18 cellular contexts compared by ENCODE assay signal in genomic region chr9:30235068-30235467, GRCh38.
DNase-seq lines count a peak whose midpoint lies in the region; ATAC-seq, FAIRE-seq and TF ChIP-seq lines count a peak whose summit lies in the region.
"Had no signal": no experiment of that assay in that cellular context is flagged by ENCODE, and none has a peak within 500 bp of the region (broad histone marks: within the 10 kb centered on the region; RNA-seq: fewer than 3 reads in every experiment).

No MANE protein-coding gene starts in this region.

- H3K36me3 Mint-ChIP-seq in MCF 10A (ENCODE audit: insufficient read depth, unreplicated experiment) (no peaks in the 10 kb centered on the region), neural progenitor cell (no peaks in the 10 kb centered on the region)
- H3K36me3 Mint-ChIP-seq: CD8-positive, alpha-beta T cell; IgD-negative memory B cell had no signal

- no peak overlapping the region for H3K14ac ChIP-seq in H1 (ENCODE audit: insufficient read length)

- no peak overlapping the region for H2BK15ac ChIP-seq in H1 (ENCODE audit: low read length)

- H2BK120ac ChIP-seq in H1 (replicated peaks; ENCODE audit: low read depth, low read length): no peak overlapping the region

- POLR2A ChIA-PET in MCF 10A (lab: Yijun Ruan, JAX) (no interaction called here), H1 (lab: Charles Lee; ENCODE audit: partially characterized antibody) (interaction anchor here (0.6 kb wide), 1 partner anchor 114 kb away, joined by 3 read pairs; no protein-coding TSS in a partner anchor)

- no peak overlapping the region for H2BK12ac ChIP-seq in H1 (ENCODE audit: low read depth, low read length)

- no peak overlapping the region for H4K5ac ChIP-seq in H1 (ENCODE audit: insufficient read length, low read depth, low read length)

- no peak overlapping the region for H3K18ac ChIP-seq in H1 (ENCODE audit: extremely low read depth, low read length)

- H3K4me3 Mint-ChIP-seq in MCF 10A (ENCODE audit: unreplicated experiment) (no peak overlapping the region), neural progenitor cell (no peak overlapping the region)
- H3K4me3 Mint-ChIP-seq: B cell; CD8-positive, alpha-beta T cell; H9; IgD-negative memory B cell had no signal

- H4K91ac ChIP-seq in H1 (replicated peaks; ENCODE audit: insufficient read length, low read length): no peak overlapping the region

- ATAC-seq in HG03095 (IDR thresholded peaks at IDR 0.05; ENCODE audit: unreplicated experiment): no peak
- ATAC-seq: CD8-positive, alpha-beta T cell; HepG2 had no signal

- no peak overlapping the region for H4K8ac ChIP-seq in H1 (ENCODE audit: extremely low read depth, insufficient read depth, low read length)

- DNase-seq in MCF 10A (ENCODE audit: unreplicated experiment): no peak
- DNase-seq in mammary epithelial cell: no peak
- no peak for DNase-seq in H1 (ENCODE audit: low read depth in 1 of 2, low spot score in 2 of 2)
- DNase-seq in neural progenitor cell (ENCODE audit: low spot score): no peak
- no peak for DNase-seq in glomerular visceral epithelial cell (ENCODE audit: extremely low spot score)
- DNase-seq in NCI-H1436 treated with DMSO at 0.1 percent for 48 hours (lab: John Stamatoyannopoulos, UW): no peak
- DNase-seq: Calu3; CD8-positive, alpha-beta T cell; GDM1; GOT3; H9 had no signal

- H3K27ac Mint-ChIP-seq in MCF 10A (ENCODE audit: low read depth, unreplicated experiment): peak overlapping the region; percentile 37
- no peak overlapping the region for H3K27ac Mint-ChIP-seq in neural progenitor cell
- H3K27ac Mint-ChIP-seq: B cell; CD8-positive, alpha-beta T cell; IgD-negative memory B cell had no signal

- H3K36me3 ChIP-seq in mammary epithelial cell (ENCODE audit: insufficient read depth, low read length) (no peaks in the 10 kb centered on the region), H1 (ENCODE audit: control insufficient read depth in 2 of 4, insufficient read depth in 4 of 4, low read length in 3 of 4) (no peaks in the 10 kb centered on the region), neural progenitor cell (no peaks in the 10 kb centered on the region)
- H3K36me3 ChIP-seq: BLaER1 treated with 17β-estradiol and CSF1 and Interleukin-3, amounts not matched to agents 10 nM and 100 nM had no signal

- no peaks in the 10 kb centered on the region for H3F3A ChIP-seq in neural progenitor cell (ENCODE audit: low read depth)

- no peaks in the 10 kb centered on the region for H3K9me3 ChIP-seq in mammary epithelial cell (replicated peaks; ENCODE audit: insufficient read depth, low read length)
- no peaks in the 10 kb centered on the region for H3K9me3 ChIP-seq in H1 (ENCODE audit: insufficient read depth in 2 of 2, low read depth in 1 of 2, low read length in 1 of 2)
- no peaks in the 10 kb centered on the region for H3K9me3 ChIP-seq in neural progenitor cell (ENCODE audit: low read depth)
- H3K9me3 ChIP-seq: BLaER1 treated with 17β-estradiol and CSF1 and Interleukin-3, amounts not matched to agents 10 nM and 100 nM had no signal

- no peak overlapping the region for H3K4me3 ChIP-seq in mammary epithelial cell (replicated peaks in 1 of 3; ENCODE audit: insufficient read depth in 1 of 3, low read depth in 2 of 3, low read length in 3 of 3)
- no peak overlapping the region for H3K4me3 ChIP-seq in H1 (ENCODE audit: extremely low read depth in 1 of 4, insufficient read depth in 2 of 4, low read depth in 3 of 4, low read length in 4 of 4)
- H3K4me3 ChIP-seq in neural progenitor cell: no peak overlapping the region
- H3K4me3 ChIP-seq: BLaER1 treated with 17β-estradiol and CSF1 and Interleukin-3, amounts not matched to agents 10 nM and 100 nM had no signal

- H3K4me1 ChIP-seq in mammary epithelial cell (ENCODE audit: insufficient read depth, low read length) (no peaks in the 10 kb centered on the region), H1 (replicated peaks in 1 of 4; ENCODE audit: control insufficient read depth in 3 of 4, insufficient read depth in 4 of 4, low read length in 3 of 4) (no peaks in the 10 kb centered on the region), neural progenitor cell (no peaks in the 10 kb centered on the region)
- H3K4me1 ChIP-seq: BLaER1 treated with 17β-estradiol and CSF1 and Interleukin-3, amounts not matched to agents 10 nM and 100 nM had no signal

- H3K79me2 ChIP-seq in mammary epithelial cell (ENCODE audit: insufficient read depth, low read length) (no peaks in the 10 kb centered on the region), H1 (ENCODE audit: control insufficient read depth in 1 of 2, insufficient read depth in 2 of 2, low read length in 2 of 2) (no peaks in the 10 kb centered on the region), neural progenitor cell (ENCODE audit: low read depth) (no peaks in the 10 kb centered on the region)

- H3K27me3 ChIP-seq in mammary epithelial cell (ENCODE audit: insufficient read depth, low read length) (no peaks in the 10 kb centered on the region), H1 (replicated peaks in 1 of 4; ENCODE audit: control insufficient read depth in 3 of 4, extremely low read depth in 1 of 4, insufficient read depth in 3 of 4, low read length in 3 of 4) (no peaks in the 10 kb centered on the region), neural progenitor cell (no peaks in the 10 kb centered on the region)
- H3K27me3 ChIP-seq: BLaER1 treated with 17β-estradiol and CSF1 and Interleukin-3, amounts not matched to agents 10 nM and 100 nM had no signal

- H3K27me3 Mint-ChIP-seq in MCF 10A (ENCODE audit: insufficient read depth, unreplicated experiment) (peaks cover 46% of the 10 kb centered on the region), neural progenitor cell (ENCODE audit: insufficient read depth, low read depth) (no peaks in the 10 kb centered on the region)
- H3K27me3 Mint-ChIP-seq: B cell, IgD-negative memory B cell had no signal

- H3K27ac ChIP-seq in mammary epithelial cell (ENCODE audit: insufficient read depth, low read depth, low read length) (no peak overlapping the region), H1 (ENCODE audit: low read depth, low read length) (no peak overlapping the region), neural progenitor cell (no peak overlapping the region)
- H3K27ac ChIP-seq: BLaER1 treated with 17β-estradiol and CSF1 and Interleukin-3, amounts not matched to agents 10 nM and 100 nM had no signal

- no peak overlapping the region for H3K4ac ChIP-seq in H1 (replicated peaks; ENCODE audit: insufficient read length, low read depth, low read length)

- BruUV-seq in MCF 10A (replicated peaks; lab: Mats Ljungman, UMichigan) (no TSS peak), mammary epithelial cell (replicated peaks; lab: Mats Ljungman, UMichigan) (no TSS peak)

- no peak for TF ChIP-seq POLR2A in H1 (IDR thresholded peaks at IDR 0.05; ENCODE audit: control extremely low read depth in 1 of 2, low read depth in 2 of 2, low read length in 2 of 2)

- no peak overlapping the region for H3K9ac ChIP-seq in mammary epithelial cell (ENCODE audit: insufficient read depth, low read length)
- no peak overlapping the region for H3K9ac ChIP-seq in H1 (replicated peaks in 1 of 4; ENCODE audit: extremely low read depth in 1 of 4, low read depth in 3 of 4, low read length in 3 of 4)
- no peak overlapping the region for H3K9ac ChIP-seq in neural progenitor cell
- H3K9ac ChIP-seq: BLaER1 treated with 17β-estradiol and CSF1 and Interleukin-3, amounts not matched to agents 10 nM and 100 nM had no signal

- no peak for TF ChIP-seq RAD21 in H1 (IDR thresholded peaks at IDR 0.05 in 1 of 2, conservative IDR thresholded peaks at IDR 0.05 in 1 of 2; ENCODE audit: low read depth in 2 of 2, low read length in 2 of 2)

- H3K56ac ChIP-seq in H1 (replicated peaks; ENCODE audit: insufficient read length, low read depth, low read length): no peak overlapping the region

- CTCF ChIA-PET in MCF 10A (lab: Yijun Ruan, JAX): interaction anchor here (0.9 kb wide), 1 partner anchor 32 kb away, joined by 3 read pairs; no protein-coding TSS in a partner anchor
- CTCF ChIA-PET in mammary epithelial cell (lab: Charles Lee; ENCODE audit: low non-redundant PET): no interaction called here
- CTCF ChIA-PET in H1 (lab: Charles Lee; ENCODE audit: partially characterized antibody): no interaction called here

- no peak overlapping the region for H3K23ac ChIP-seq in H1 (ENCODE audit: insufficient read length)

- no peaks in the 10 kb centered on the region for H3K79me1 ChIP-seq in H1 (ENCODE audit: low read depth, low read length)

- H3K4me1 Mint-ChIP-seq in MCF 10A (ENCODE audit: insufficient read depth, unreplicated experiment) (no peaks in the 10 kb centered on the region), neural progenitor cell (no peaks in the 10 kb centered on the region)
- H3K4me1 Mint-ChIP-seq: B cell, IgD-negative memory B cell had no signal

- no peak for TF ChIP-seq EP300 in H1 (IDR thresholded peaks at IDR 0.05; ENCODE audit: borderline replicate concordance in 1 of 2, low read depth in 2 of 2, low read length in 2 of 2)

- FAIRE-seq in H1 (lab: Jason Lieb, UNC): no peak
- FAIRE-seq: GM12892, GM18507, HepG2 had no signal

- H3K4me2 ChIP-seq in mammary epithelial cell (ENCODE audit: insufficient read depth, low read depth, low read length) (no peak overlapping the region), H1 (ENCODE audit: insufficient read depth in 1 of 2, low read depth in 2 of 2, low read length in 2 of 2) (no peak overlapping the region), neural progenitor cell (no peak overlapping the region)
- H3K4me2 ChIP-seq: BLaER1 treated with 17β-estradiol and CSF1 and Interleukin-3, amounts not matched to agents 10 nM and 100 nM had no signal

- WGBS in mammary epithelial cell (ENCODE audit: low coverage, missing lambda C conversion rate): 52% methylated on average over 4 of the region's 4 CpGs
- WGBS in H1 (ENCODE audit: extremely low coverage in 1 of 2, insufficient coverage in 1 of 2, insufficient read length in 1 of 2, insufficient replicate concordance in 2 of 2, low coverage in 1 of 2, low lambda C conversion rate in 2 of 2, missing lambda C conversion rate in 1 of 2), 2 experiments: 91% methylated on average over 4 of the region's 4 CpGs; no CpG with 5 or more reads in 1 of the 2 experiments

- in situ Hi-C loops in mammary epithelial cell (cut with MboI; ENCODE audit: low sequenced_read_pairs in 2 of 2): no loop called here

- H3K9me3 Mint-ChIP-seq in MCF 10A (ENCODE audit: unreplicated experiment) (no peaks in the 10 kb centered on the region), neural progenitor cell (no peaks in the 10 kb centered on the region)
- H3K9me3 Mint-ChIP-seq: CD8-positive, alpha-beta T cell; H9 had no signal

- H2AFZ ChIP-seq in mammary epithelial cell (ENCODE audit: low read depth, low read length) (no peak overlapping the region), H1 (ENCODE audit: low read length) (peak overlapping the region; percentile 92; the same call in 1 of the 2 replicates), neural progenitor cell (replicated peaks) (peak overlapping the region; percentile 67)

- H4K20me1 ChIP-seq in mammary epithelial cell (ENCODE audit: insufficient read depth, low read length) (no peaks in the 10 kb centered on the region), H1 (replicated peaks in 1 of 2; ENCODE audit: control insufficient read depth in 1 of 2, insufficient read depth in 2 of 2, low read length in 2 of 2) (no peaks in the 10 kb centered on the region), neural progenitor cell (ENCODE audit: low read depth) (no peaks in the 10 kb centered on the region)
- H4K20me1 ChIP-seq: BLaER1 treated with 17β-estradiol and CSF1 and Interleukin-3, amounts not matched to agents 10 nM and 100 nM had no signal

- no peak overlapping the region for H2BK5ac ChIP-seq in H1 (ENCODE audit: low read depth, low read length)

- TF ChIP-seq CTCF in MCF 10A (IDR thresholded peaks at IDR 0.05; ENCODE audit: unreplicated experiment) (no peak), mammary epithelial cell (conservative IDR thresholded peaks at IDR 0.05 in 1 of 2, IDR thresholded peaks at IDR 0.05 in 1 of 2; ENCODE audit: extremely low read depth in 1 of 2, insufficient read depth in 1 of 2, low read depth in 1 of 2, low read length in 2 of 2) (no peak), H1 (IDR thresholded peaks at IDR 0.05; ENCODE audit: control extremely low read depth in 1 of 3, insufficient read depth in 1 of 3, low read depth in 1 of 3, low read length in 3 of 3) (no peak), neural progenitor cell (IDR thresholded peaks at IDR 0.05) (no peak)

- dilution Hi-C loops in mammary epithelial cell (cut with HindIII; ENCODE audit: low sequenced_read_pairs): no loop called here

- H3K23me2 ChIP-seq in H1 (ENCODE audit: low read depth, low read length): no peaks in the 10 kb centered on the region

- no peak overlapping the region for H2BK20ac ChIP-seq in H1 (ENCODE audit: low read length)

- H2AK5ac ChIP-seq in H1 (ENCODE audit: low read depth, low read length): no peak overlapping the region

- intact Hi-C loops in MCF 10A (cut with micrococcal nuclease) (no loop called here), mammary epithelial cell (cut with micrococcal nuclease) (no loop called here)
